Comparison of ENCODE assay signal across 11 cellular contexts in the genomic region with DNA sequence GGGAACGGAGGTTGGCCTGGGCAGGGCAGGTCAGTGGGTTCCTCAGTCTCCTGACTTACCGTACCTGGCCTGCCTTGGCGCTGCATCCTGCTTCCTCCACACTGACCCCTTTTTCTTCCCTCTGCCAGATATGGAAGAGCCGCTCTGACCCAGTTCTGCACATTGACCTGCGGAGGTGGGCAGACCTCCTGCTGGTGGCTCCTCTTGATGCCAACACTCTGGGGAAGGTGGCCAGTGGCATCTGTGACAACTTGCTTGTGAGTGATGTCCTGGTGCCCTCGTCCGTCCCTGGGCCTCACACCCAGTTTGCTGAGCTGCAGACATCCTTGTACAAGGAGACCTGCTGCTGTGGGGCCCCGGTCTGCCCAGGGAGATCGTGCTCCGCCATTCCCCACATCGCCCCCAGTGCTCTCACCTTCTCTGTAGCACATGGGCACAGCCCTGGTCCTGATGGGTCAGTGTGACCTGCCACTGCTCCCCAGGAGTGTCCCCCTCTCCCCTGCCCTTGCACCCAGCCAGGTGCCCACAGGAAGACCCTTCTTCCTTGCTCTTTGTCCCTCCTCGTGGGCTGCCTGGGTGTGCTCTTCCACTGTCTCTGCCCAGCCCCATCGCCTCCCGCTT. TPM values are rescaled to one million over a fixed set of nuclear protein-coding genes. Genes with fewer than 3 reads are reported as not detected.
DNase-seq lines count a peak whose midpoint lies in the region; TF ChIP-seq lines count a peak whose summit lies in the region.
"Had no signal": no experiment of that assay in that cellular context is flagged by ENCODE, and none has a peak within 500 bp of the region (broad histone marks: within the 10 kb centered on the region; RNA-seq: fewer than 3 reads in every experiment).

No MANE protein-coding gene starts in this region.

- H3K4me1 ChIP-seq in breast epithelium (peaks cover 13 to 31% of the 10 kb centered on the region in 2 donors), muscle layer of colon (ENCODE audit: insufficient read depth, low read length) (peaks cover 43% of the 10 kb centered on the region), thymus (ENCODE audit: control insufficient read depth, insufficient read depth, low read length) (peaks cover 3% of the 10 kb centered on the region)

- peak overlapping the region; percentile 78 for H3K27ac Mint-ChIP-seq in activated naive CD4-positive, alpha-beta T cell treated with anti-CD3 and anti-CD28 coated beads, Interleukin-2, amount 10 ng/mL, durations not matched to agents 7 days and 5 days

- DNase-seq in activated naive CD4-positive, alpha-beta T cell treated with anti-CD3 and anti-CD28 coated beads, Interleukin-2, amount 10 ng/mL, durations not matched to agents 7 days and 5 days: no peak
- DNase-seq in activated naive CD4-positive, alpha-beta T cell treated with Interleukin-2 at 50 U/mL for 16 hours: no peak
- DNase-seq in breast epithelium (ENCODE audit: low spot score in 2 of 2) (no peak), ecto neural progenitor cell (ENCODE audit: low spot score) (no peak), NCI-H2107 treated with DMSO at 0.1 percent for 48 hours (lab: John Stamatoyannopoulos, UW; ENCODE audit: unreplicated experiment) (no peak), NCI-H146 (lab: John Stamatoyannopoulos, UW) (no peak)
- DNase-seq: activated gamma-delta T cell, NCI-H2107, nephron progenitor cell had no signal

- H3K4me3 ChIP-seq in breast epithelium (peak overlapping the region in 2 of 3 donors; percentile 24 to 48), muscle layer of colon (ENCODE audit: low read depth in 1 of 2, low read length in 2 of 2) (no peak overlapping the region), thymus (ENCODE audit: low read length) (no peak overlapping the region)

- CTCF ChIA-PET in activated naive CD4-positive, alpha-beta T cell treated with anti-CD3 and anti-CD28 coated beads, Interleukin-2, amount 10 ng/mL, durations not matched to agents 7 days and 5 days (lab: Charles Lee): interaction anchor here (0.8 to 5.1 kb wide), 8 partner anchors 11 to 554 kb away, joined by 3 to 66 read pairs (median 6); a partner anchor contains a TSS

- WGBS in thymus: 96% methylated on average over 14 of the region's 14 CpGs

- H3K4me3 Mint-ChIP-seq in activated naive CD4-positive, alpha-beta T cell treated with anti-CD3 and anti-CD28 coated beads, Interleukin-2, amount 10 ng/mL, durations not matched to agents 7 days and 5 days: no peak overlapping the region
- H3K4me3 Mint-ChIP-seq: nephron progenitor cell had no signal

- H3K9me3 Mint-ChIP-seq in activated naive CD4-positive, alpha-beta T cell treated with anti-CD3 and anti-CD28 coated beads, Interleukin-2, amount 10 ng/mL, durations not matched to agents 7 days and 5 days: no peaks in the 10 kb centered on the region
- H3K9me3 Mint-ChIP-seq: nephron progenitor cell had no signal

- intact Hi-C loops in breast epithelium (cut with DNase I; ENCODE audit: low total_unique reads): no loop called here

- H3K9me3 ChIP-seq in breast epithelium (no peaks in the 10 kb centered on the region), muscle layer of colon (ENCODE audit: low read length) (no peaks in the 10 kb centered on the region), thymus (ENCODE audit: control insufficient read depth) (no peaks in the 10 kb centered on the region)

- TF ChIP-seq POLR2A in breast epithelium (IDR thresholded peaks at IDR 0.05): no peak

- H3K27me3 ChIP-seq in breast epithelium: no peaks in the 10 kb centered on the region
- H3K27me3 ChIP-seq in muscle layer of colon (ENCODE audit: control insufficient read depth in 1 of 2, insufficient read depth in 2 of 2, low read length in 2 of 2): no peaks in the 10 kb centered on the region
- no peaks in the 10 kb centered on the region for H3K27me3 ChIP-seq in thymus (ENCODE audit: control insufficient read depth, insufficient read depth)

- H3K36me3 ChIP-seq in breast epithelium (no peaks in the 10 kb centered on the region), muscle layer of colon (ENCODE audit: insufficient read depth, low read length) (peaks cover 3% of the 10 kb centered on the region), thymus (ENCODE audit: control insufficient read depth, insufficient read depth) (peaks cover 11% of the 10 kb centered on the region)

- H3K27me3 Mint-ChIP-seq in activated naive CD4-positive, alpha-beta T cell treated with anti-CD3 and anti-CD28 coated beads, Interleukin-2, amount 10 ng/mL, durations not matched to agents 7 days and 5 days: no peaks in the 10 kb centered on the region

- H3K4me1 Mint-ChIP-seq in activated naive CD4-positive, alpha-beta T cell treated with anti-CD3 and anti-CD28 coated beads, Interleukin-2, amount 10 ng/mL, durations not matched to agents 7 days and 5 days: peaks cover 59% of the 10 kb centered on the region

- no peak for TF ChIP-seq CTCF in breast epithelium (IDR thresholded peaks at IDR 0.05)

- H3K27ac ChIP-seq in breast epithelium (peak overlapping the region; percentile 86 to 92), muscle layer of colon (ENCODE audit: low read depth, low read length) (peak overlapping the region; percentile 64), thymus (ENCODE audit: low read depth) (peak overlapping the region; percentile 22)

- H3K36me3 Mint-ChIP-seq in activated naive CD4-positive, alpha-beta T cell treated with anti-CD3 and anti-CD28 coated beads, Interleukin-2, amount 10 ng/mL, durations not matched to agents 7 days and 5 days: peaks cover 12% of the 10 kb centered on the region

- no peak overlapping the region for H3K9ac ChIP-seq in muscle layer of colon (ENCODE audit: low read length)

RNA-seq across cellular contexts. Expression of a gene that starts 21.0 kb away (rescaled TPM):
- 10 to 100 TPM; 17.3 to 19.0 (median 18.9) TPM for total RNA-seq in breast epithelium
- polyA plus RNA-seq in thymus: 20.9 TPM

RNA-seq across cellular contexts. Expression of a gene that starts 49.0 kb away (rescaled TPM):
- 1 to 10 TPM; 2.2 to 7.5 (median 4.5) TPM for total RNA-seq in breast epithelium
- polyA plus RNA-seq in thymus: 8.4 TPM

Comparison
In these comparisons a context has a peak if more than half of its experiments do, and no peak if none do; other contexts are left out.
1. H3K27ac ChIP-seq: peak in every context shown above with its lines; median percentile 89 in breast epithelium; 64 in muscle layer of colon; 22 in thymus.
2. H3K4me3 ChIP-seq: peak in breast epithelium (2 of 3); none in muscle layer of colon (0 of 2) and thymus (single experiment).